1 cellular context compared by ENCODE assay signal in the genomic region with DNA sequence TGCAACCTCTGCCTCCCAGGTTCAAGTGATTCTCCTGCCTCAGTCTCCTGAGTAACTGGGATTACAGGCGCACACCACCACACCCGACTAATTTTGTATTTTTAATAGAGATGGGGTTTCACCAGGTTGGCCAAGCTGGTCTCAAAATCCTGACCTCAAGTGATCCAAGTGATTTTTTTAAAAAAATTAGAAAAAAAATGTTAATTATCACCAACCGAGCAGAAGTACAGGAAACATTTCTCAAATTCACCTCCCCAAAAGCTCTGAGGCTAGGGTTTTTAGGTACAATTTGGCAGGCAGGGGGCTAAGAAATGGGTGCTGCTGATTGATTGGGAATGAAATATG.
TF ChIP-seq lines count a peak whose summit lies in the region.

No MANE protein-coding gene starts in this region.

TF ChIP-seq in HCT116, 20 proteins besides CTCF, POLR2A, EP300 and RAD21 (continued from another document):
- TF ChIP-seq EZH2 (IDR thresholded peaks at IDR 0.05) (no peak), SIN3A (IDR thresholded peaks at IDR 0.05; ENCODE audit: low read depth) (no peak), SP1 (IDR thresholded peaks at IDR 0.05; ENCODE audit: low read depth) (no peak), ZNF274 (IDR thresholded peaks at IDR 0.05; ENCODE audit: low read depth, low read length) (no peak), ZFX (IDR thresholded peaks at IDR 0.05) (no peak), TCF7L2 (IDR thresholded peaks at IDR 0.05; ENCODE audit: borderline replicate concordance, extremely low read depth, insufficient read depth, insufficient read length) (no peak), EZH2phosphoT487 (IDR thresholded peaks at IDR 0.05; ENCODE audit: borderline replicate concordance) (no peak), FOSL1 (IDR thresholded peaks at IDR 0.05; ENCODE audit: low read depth) (no peak), CBX3 (IDR thresholded peaks at IDR 0.05; ENCODE audit: low read depth) (no peak), JUND (IDR thresholded peaks at IDR 0.05) (no peak), YY1 (IDR thresholded peaks at IDR 0.05; ENCODE audit: extremely low read depth, insufficient replicate concordance, low read depth, low read length) (no peak), CEBPB (IDR thresholded peaks at IDR 0.05; ENCODE audit: low read depth) (no peak)
- TF ChIP-seq, protein P1, sequence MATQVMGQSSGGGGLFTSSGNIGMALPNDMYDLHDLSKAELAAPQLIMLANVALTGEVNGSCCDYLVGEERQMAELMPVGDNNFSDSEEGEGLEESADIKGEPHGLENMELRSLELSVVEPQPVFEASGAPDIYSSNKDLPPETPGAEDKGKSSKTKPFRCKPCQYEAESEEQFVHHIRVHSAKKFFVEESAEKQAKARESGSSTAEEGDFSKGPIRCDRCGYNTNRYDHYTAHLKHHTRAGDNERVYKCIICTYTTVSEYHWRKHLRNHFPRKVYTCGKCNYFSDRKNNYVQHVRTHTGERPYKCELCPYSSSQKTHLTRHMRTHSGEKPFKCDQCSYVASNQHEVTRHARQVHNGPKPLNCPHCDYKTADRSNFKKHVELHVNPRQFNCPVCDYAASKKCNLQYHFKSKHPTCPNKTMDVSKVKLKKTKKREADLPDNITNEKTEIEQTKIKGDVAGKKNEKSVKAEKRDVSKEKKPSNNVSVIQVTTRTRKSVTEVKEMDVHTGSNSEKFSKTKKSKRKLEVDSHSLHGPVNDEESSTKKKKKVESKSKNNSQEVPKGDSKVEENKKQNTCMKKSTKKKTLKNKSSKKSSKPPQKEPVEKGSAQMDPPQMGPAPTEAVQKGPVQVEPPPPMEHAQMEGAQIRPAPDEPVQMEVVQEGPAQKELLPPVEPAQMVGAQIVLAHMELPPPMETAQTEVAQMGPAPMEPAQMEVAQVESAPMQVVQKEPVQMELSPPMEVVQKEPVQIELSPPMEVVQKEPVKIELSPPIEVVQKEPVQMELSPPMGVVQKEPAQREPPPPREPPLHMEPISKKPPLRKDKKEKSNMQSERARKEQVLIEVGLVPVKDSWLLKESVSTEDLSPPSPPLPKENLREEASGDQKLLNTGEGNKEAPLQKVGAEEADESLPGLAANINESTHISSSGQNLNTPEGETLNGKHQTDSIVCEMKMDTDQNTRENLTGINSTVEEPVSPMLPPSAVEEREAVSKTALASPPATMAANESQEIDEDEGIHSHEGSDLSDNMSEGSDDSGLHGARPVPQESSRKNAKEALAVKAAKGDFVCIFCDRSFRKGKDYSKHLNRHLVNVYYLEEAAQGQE (IDR thresholded peaks at IDR 0.05; ENCODE audit: low read depth) = no peak
- TF ChIP-seq, protein P2, sequence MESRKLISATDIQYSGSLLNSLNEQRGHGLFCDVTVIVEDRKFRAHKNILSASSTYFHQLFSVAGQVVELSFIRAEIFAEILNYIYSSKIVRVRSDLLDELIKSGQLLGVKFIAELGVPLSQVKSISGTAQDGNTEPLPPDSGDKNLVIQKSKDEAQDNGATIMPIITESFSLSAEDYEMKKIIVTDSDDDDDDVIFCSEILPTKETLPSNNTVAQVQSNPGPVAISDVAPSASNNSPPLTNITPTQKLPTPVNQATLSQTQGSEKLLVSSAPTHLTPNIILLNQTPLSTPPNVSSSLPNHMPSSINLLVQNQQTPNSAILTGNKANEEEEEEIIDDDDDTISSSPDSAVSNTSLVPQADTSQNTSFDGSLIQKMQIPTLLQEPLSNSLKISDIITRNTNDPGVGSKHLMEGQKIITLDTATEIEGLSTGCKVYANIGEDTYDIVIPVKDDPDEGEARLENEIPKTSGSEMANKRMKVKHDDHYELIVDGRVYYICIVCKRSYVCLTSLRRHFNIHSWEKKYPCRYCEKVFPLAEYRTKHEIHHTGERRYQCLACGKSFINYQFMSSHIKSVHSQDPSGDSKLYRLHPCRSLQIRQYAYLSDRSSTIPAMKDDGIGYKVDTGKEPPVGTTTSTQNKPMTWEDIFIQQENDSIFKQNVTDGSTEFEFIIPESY (IDR thresholded peaks at IDR 0.05; ENCODE audit: extremely low read depth, insufficient replicate concordance, low read length) = no peak
- TF ChIP-seq, protein P3, sequence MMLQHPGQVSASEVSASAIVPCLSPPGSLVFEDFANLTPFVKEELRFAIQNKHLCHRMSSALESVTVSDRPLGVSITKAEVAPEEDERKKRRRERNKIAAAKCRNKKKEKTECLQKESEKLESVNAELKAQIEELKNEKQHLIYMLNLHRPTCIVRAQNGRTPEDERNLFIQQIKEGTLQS (IDR thresholded peaks at IDR 0.05) = no peak
